In the genomic region with DNA sequence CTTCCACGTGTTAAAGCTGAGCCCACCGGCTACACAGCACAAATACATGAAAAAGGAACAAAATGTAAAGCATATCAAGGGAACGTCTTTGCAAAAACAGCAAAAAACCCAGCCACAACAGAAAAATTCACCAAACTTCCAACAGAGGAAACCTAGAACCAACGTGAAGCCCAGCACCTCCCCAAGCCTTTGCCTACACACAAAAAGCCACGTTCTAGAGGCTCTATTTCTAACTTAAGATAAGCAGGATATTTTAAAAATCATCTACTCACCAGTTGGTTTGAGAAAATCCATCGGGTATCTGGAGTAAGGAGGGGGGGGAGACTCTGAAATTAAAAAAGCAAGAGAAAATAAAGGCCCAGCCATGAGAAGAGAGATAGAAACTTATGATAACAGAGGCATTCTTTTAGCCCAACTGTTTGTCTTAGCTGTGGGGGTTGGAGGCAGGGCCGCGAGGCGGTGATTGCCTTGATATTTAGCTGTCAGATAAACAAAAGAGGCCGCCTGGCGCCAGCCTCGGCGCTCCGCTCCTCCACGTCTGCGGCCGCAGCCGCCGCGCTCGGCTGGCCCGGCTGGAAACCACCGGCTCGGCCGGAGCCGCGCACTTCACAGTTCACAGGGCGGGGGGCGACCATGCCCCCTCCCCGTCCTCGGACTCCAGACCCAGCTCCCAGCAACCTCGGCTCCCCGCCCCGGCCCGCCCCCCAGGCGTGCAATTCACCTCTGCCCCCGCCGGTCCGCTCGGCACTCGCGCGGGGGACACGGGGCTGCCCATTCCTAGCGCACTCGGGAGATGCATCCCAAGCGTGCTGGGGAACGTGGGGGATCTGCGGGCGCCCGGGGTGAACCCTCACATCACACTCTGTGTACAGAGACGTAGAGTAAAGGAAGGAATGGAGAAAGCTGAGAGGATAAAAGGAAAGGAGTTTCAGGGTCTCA, we compare ENCODE assay signal across 8 cellular contexts. TPM values are rescaled to one million over a fixed set of nuclear protein-coding genes. Genes with fewer than 3 reads are reported as not detected.
A peak's percentile ranks its signal among the peaks of the same experiment; 100 is the strongest.
DNase-seq lines count a peak whose midpoint lies in the region; ATAC-seq and TF ChIP-seq lines count a peak whose summit lies in the region.

No MANE protein-coding gene starts in this region.

- H3K9me3 ChIP-seq in body of pancreas (no peaks in the 10 kb centered on the region), iPS-20b (ENCODE audit: insufficient read depth, low read depth, low read length) (no peaks in the 10 kb centered on the region), skeletal muscle tissue (ENCODE audit: control insufficient read depth in 3 of 3, low read length in 3 of 3) (no peaks in the 10 kb centered on the region)

- no peak for ATAC-seq in body of pancreas
- ATAC-seq in GM18517 (IDR thresholded peaks at IDR 0.05; ENCODE audit: unreplicated experiment): no peak
- ATAC-seq in GM21528 (IDR thresholded peaks at IDR 0.05; ENCODE audit: low FRiP score, unreplicated experiment): no peak

- H3K27me3 ChIP-seq in body of pancreas (no peaks in the 10 kb centered on the region), iPS-20b (ENCODE audit: insufficient read depth, low read length) (peaks cover 43% of the 10 kb centered on the region; the same call in 1 of the 2 replicates), skeletal muscle tissue (ENCODE audit: control insufficient read depth in 3 of 3, insufficient read depth in 3 of 3, low read length in 3 of 3) (no peaks in the 10 kb centered on the region)

- H3K36me3 ChIP-seq in body of pancreas (replicated peaks in 1 of 2; ENCODE audit: insufficient read depth in 1 of 2, low read depth in 2 of 2): no peaks in the 10 kb centered on the region
- H3K36me3 ChIP-seq in iPS-20b (ENCODE audit: insufficient read depth, low read depth, low read length): peaks cover 38% of the 10 kb centered on the region
- peaks cover 5 to 15% (median 9%) of the 10 kb centered on the region in 3 donors for H3K36me3 ChIP-seq in skeletal muscle tissue (ENCODE audit: control insufficient read depth in 3 of 3, insufficient read depth in 3 of 3, low read length in 3 of 3)

- H3K9ac ChIP-seq in iPS-20b (ENCODE audit: low read depth, low read length) (peak overlapping the region; percentile 71; the same call in 1 of the 2 replicates), skeletal muscle tissue (ENCODE audit: low read depth in 1 of 3, low read length in 3 of 3) (peak overlapping the region; percentile 83 to 96 (median 90))

- H3K4me1 ChIP-seq in body of pancreas (peaks cover 54% of the 10 kb centered on the region), iPS-20b (ENCODE audit: insufficient read depth, low read length) (peaks cover 26% of the 10 kb centered on the region), skeletal muscle tissue (ENCODE audit: control insufficient read depth in 3 of 3, insufficient read depth in 3 of 3, low read length in 3 of 3) (peaks cover 50 to 63% (median 59%) of the 10 kb centered on the region in 3 donors)

- peak in 1 of 3 donors; percentile 16 for TF ChIP-seq POLR2A in body of pancreas (IDR thresholded peaks at IDR 0.05)

- DNase-seq in COLO668 (lab: John Stamatoyannopoulos, UW; ENCODE audit: unreplicated experiment) (peak; percentile 74), HT-29 (ENCODE audit: low spot score) (peak; percentile 44), SK-N-DZ (ENCODE audit: low spot score) (peak; percentile 46), body of pancreas (peak; percentile 56 to 71 (median 60))

- H3K4me3 ChIP-seq in body of pancreas (peak overlapping the region; percentile 53), iPS-20b (ENCODE audit: low read length) (peak overlapping the region; percentile 86), skeletal muscle tissue (ENCODE audit: low read length in 3 of 3) (peak overlapping the region; percentile 92 to 94 (median 92))

- TF ChIP-seq CTCF in body of pancreas (IDR thresholded peaks at IDR 0.05): peak in 1 of 7 experiments; percentile 8

- intact Hi-C loops in body of pancreas (cut with DNase I): loop anchor here (5.0 kb wide), 1 partner anchor 171 kb away; no protein-coding TSS in a partner anchor

- H3K27ac ChIP-seq in body of pancreas: peak overlapping the region; percentile 45 to 99 (median 88)
- no peak overlapping the region for H3K27ac ChIP-seq in iPS-20b (ENCODE audit: low read length)
- peak overlapping the region; percentile 80 for H3K27ac ChIP-seq in skeletal muscle tissue (ENCODE audit: low read depth, low read length)

- WGBS in body of pancreas, 2 donors: 4 to 5% methylated on average over 27 to 51 of the region's 52 CpGs

RNA-seq across cellular contexts. Expression of a gene that starts 2.4 kb away (rescaled TPM):
- 70.8 and 72.3 TPM in 2 replicates for total RNA-seq in HT-29 (2014; rRNA removed; shearing (Covaris generic))
- polyA plus RNA-seq in SK-N-DZ (2014; cell fraction: cytosol; rRNA removed): 9.8 and 14.5 TPM in 2 replicates
- polyA plus RNA-seq in SK-N-DZ (2014; cell fraction: nucleus; rRNA removed): 6.3 and 6.9 TPM in 2 replicates
- total RNA-seq in body of pancreas (10 to 100 TPM; 23.3 to 44.5 TPM), skeletal muscle tissue (8.9 TPM)
